In the genomic region with DNA sequence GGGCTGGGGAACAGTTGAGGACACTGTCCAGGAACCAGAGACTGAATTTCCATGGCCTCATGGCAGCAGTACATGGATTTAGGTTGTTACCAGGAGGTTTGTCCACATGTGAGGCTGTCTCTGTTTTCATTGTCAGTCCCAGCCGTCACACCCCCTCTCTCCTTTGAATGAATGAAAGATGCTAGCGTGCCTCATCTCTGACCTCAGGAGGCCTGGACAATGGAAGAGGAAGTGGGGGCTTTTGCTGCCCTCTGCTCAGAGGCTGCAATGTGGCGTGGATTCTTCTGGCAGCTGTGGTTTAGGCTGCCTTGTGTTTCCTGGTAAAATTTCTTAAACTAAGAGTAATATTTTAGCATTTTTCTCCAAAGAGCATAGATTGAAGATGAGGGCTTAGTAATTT, we compare ENCODE assay signal across 18 cellular contexts. TPM values are rescaled to one million over a fixed set of nuclear protein-coding genes. Genes with fewer than 3 reads are reported as not detected.
DNase-seq lines count a peak whose midpoint lies in the region; ATAC-seq and TF ChIP-seq lines count a peak whose summit lies in the region.
"Had no signal": no experiment of that assay in that cellular context is flagged by ENCODE, and none has a peak within 500 bp of the region (broad histone marks: within the 10 kb centered on the region; RNA-seq: fewer than 3 reads in every experiment).

No MANE protein-coding gene starts in this region.

- ATAC-seq in heart right ventricle (peak in 5 of 8 donors; percentile 46 to 57 (median 54)), GM21825 (IDR thresholded peaks at IDR 0.05; ENCODE audit: unreplicated experiment) (no peak)
- ATAC-seq: left colon; stimulated activated effector memory CD8-positive, alpha-beta T cell treated with anti-CD3 and anti-CD28 coated beads, Interleukin-12 subunit alpha, Interleukin-12 subunit beta, amount 100 ng/mL, for 72 hours had no signal

- no peak for TF ChIP-seq CTCF in heart right ventricle (IDR thresholded peaks at IDR 0.05)

- H3K4me1 ChIP-seq in heart right ventricle, result peaks cover 0 to 84% (median 0%) of the 10 kb centered on the region in 9 donors
- H3K4me1 ChIP-seq: pancreas had no signal

- H3K27ac ChIP-seq in heart right ventricle, result peak overlapping the region in 1 of 10 donors; percentile 33
- H3K27ac ChIP-seq: pancreas, tibial artery had no signal

- no peaks in the 10 kb centered on the region for H3K36me3 ChIP-seq in heart right ventricle
- H3K36me3 ChIP-seq: pancreas, tibial artery had no signal

- no peak overlapping the region for H3K4me3 ChIP-seq in heart right ventricle
- H3K4me3 ChIP-seq: pancreas, tibial artery had no signal

- H3K27me3 ChIP-seq in heart right ventricle, result no peaks in the 10 kb centered on the region
- H3K27me3 ChIP-seq: pancreas, tibial artery had no signal

- TF ChIP-seq POLR2A in erythroblast (IDR thresholded peaks at IDR 0.05; ENCODE audit: low read length), result no peak

- no peaks in the 10 kb centered on the region for H3K9me3 ChIP-seq in heart right ventricle
- H3K9me3 ChIP-seq: pancreas, tibial artery had no signal

- intact Hi-C loops in heart right ventricle (cut with DNase I) (no loop called here), cardiac septum (cut with DNase I) (no loop called here)

- DNase-seq in heart right ventricle (no peak), cardiac septum (ENCODE audit: low spot score) (no peak), UCSD-AML1 (lab: John Stamatoyannopoulos, UW; ENCODE audit: unreplicated experiment) (peak; percentile 62), islet precursor cell (peak; percentile 45), erythroblast (lab: John Stamatoyannopoulos, UW) (no peak), NCI-H1436 treated with DMSO at 0.1 percent for 48 hours (lab: John Stamatoyannopoulos, UW) (no peak)
- no peak for DNase-seq in NK-92 treated with Interleukin-12 subunit alpha and Interleukin-12 subunit beta, amount 100 ng/mL, for 24 hours (lab: John Stamatoyannopoulos, UW)
- DNase-seq: activated CD4-positive, alpha-beta T cell treated with anti-CD3 and anti-CD28 coated beads, Interleukin-2, amount 50 U/mL, for 4 hours; activated T-cell treated with anti-CD3 and anti-CD28 coated beads, Interleukin-2, amount 50 U/mL, for 1 hour; CD4-positive, CD25-positive, alpha-beta regulatory T cell; effector CD8-positive, alpha-beta T cell; left colon; NCI-H146; NCI-H345; pancreas had no signal

- 69% methylated on average over 3 of the region's 3 CpGs for WGBS in heart right ventricle, 2 donors

RNA-seq across cellular contexts. Expression of gene RAB31, which starts 47.5 kb away (rescaled TPM):
- total RNA-seq in heart right ventricle (10 to 100 TPM; 12.7 to 47.8 (median 17.0) TPM), cardiac septum (32.2 TPM)
- polyA plus RNA-seq in heart right ventricle, result 1 to 10 TPM; 4.5 to 9.3 TPM

Comparison
In these comparisons a context has a peak if more than half of its experiments do, and no peak if none do; other contexts are left out.
1. DNase-seq: peak in UCSD-AML1 (single experiment) and islet precursor cell (single experiment); none in heart right ventricle (0 of 2), cardiac septum (single experiment), NK-92 treated with Interleukin-12 subunit alpha and Interleukin-12 subunit beta, amount 100 ng/mL, for 24 hours (single experiment), erythroblast (0 of 2) and NCI-H1436 treated with DMSO at 0.1 percent for 48 hours (single experiment).